Comparison of ENCODE assay signal across 36 cellular contexts in the genomic region with DNA sequence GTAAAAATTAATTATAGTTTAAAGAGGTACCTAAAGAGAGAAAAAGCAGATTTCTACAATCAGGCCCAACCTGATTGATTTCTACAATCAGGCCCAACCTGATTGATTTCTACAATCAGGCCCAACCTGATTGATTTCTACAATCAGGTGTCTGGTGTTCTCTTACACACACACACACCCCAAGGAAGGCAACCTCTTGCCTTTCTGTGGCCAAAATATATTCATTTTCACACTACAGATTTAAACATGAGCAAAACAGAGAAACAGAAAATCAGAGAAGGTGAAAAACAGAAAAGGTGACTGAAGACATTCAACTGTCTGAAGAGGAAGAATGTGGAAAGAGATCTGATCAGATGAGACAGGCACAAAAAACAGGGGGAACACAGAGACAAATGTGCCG.
"Had no signal": no experiment of that assay in that cellular context is flagged by ENCODE, and none has a peak within 500 bp of the region (broad histone marks: within the 10 kb centered on the region; RNA-seq: fewer than 3 reads in every experiment).

No MANE protein-coding gene starts in this region.

- ATAC-seq: activated naive CD8-positive, alpha-beta T cell treated with anti-CD3 and anti-CD28 coated beads, Interleukin-2, amount 50 U/mL, for 24 hours; activated T-cell treated with anti-CD3 and anti-CD28 coated beads, Interleukin-2, amount 50 U/mL, for 4 hours; PC-3; SK-N-SH treated with all-trans-retinoic acid at 6 μM for 48 hours; T-cell; T-helper 17 cell had no signal

- H3K4me1 Mint-ChIP-seq: activated B cell treated with CpG ODN at 0.5 μM for 24 hours; activated naive CD8-positive, alpha-beta T cell treated with anti-CD3 and anti-CD28 coated beads, Interleukin-2, amount 50 U/mL, for 24 hours; central memory CD8-positive, alpha-beta T cell; T-cell; T-helper 17 cell had no signal

- H3K4me3 Mint-ChIP-seq: activated B cell treated with CpG ODN at 0.5 μM for 24 hours; activated CD4-positive, alpha-beta memory T cell treated with anti-CD3 and anti-CD28 coated beads for 36 hours; activated CD4-positive, alpha-beta T cell treated with anti-CD3 and anti-CD28 coated beads, Interleukin-2, amount 10 ng/mL, durations not matched to agents 7 days and 5 days; activated naive CD4-positive, alpha-beta T cell treated with anti-CD3 and anti-CD28 coated beads, Interleukin-2, amount 10 ng/mL, durations not matched to agents 7 days and 5 days; activated naive CD8-positive, alpha-beta T cell; activated naive CD8-positive, alpha-beta T cell treated with anti-CD3 and anti-CD28 coated beads, Interleukin-2, amount 50 U/mL, for 24 hours; activated T-cell treated with anti-CD3 and anti-CD28 coated beads, Interleukin-2, amount 50 U/mL, for 4 hours; central memory CD8-positive, alpha-beta T cell; T-cell; T-helper 17 cell had no signal

- DNase-seq: activated B cell treated with CpG ODN at 0.5 μM for 24 hours; activated CD4-positive, alpha-beta memory T cell treated with anti-CD3 and anti-CD28 coated beads for 36 hours; activated CD4-positive, alpha-beta T cell treated with anti-CD3 and anti-CD28 coated beads, Interleukin-2, amount 10 ng/mL, durations not matched to agents 7 days and 5 days; activated CD4-positive, CD25-positive, alpha-beta regulatory T cell treated with anti-CD3 and anti-CD28 coated beads, Interleukin-2, amount 50 U/mL, for 72 hours; activated CD8-positive, alpha-beta memory T cell treated with anti-CD3 and anti-CD28 coated beads, Interleukin-2, amount 50 U/mL, for 4 hours; activated effector memory CD4-positive, alpha-beta T cell treated with Interleukin-2 at 50 U/mL for 16 hours; activated naive CD4-positive, alpha-beta T cell treated with anti-CD3 and anti-CD28 coated beads, Interleukin-2, amount 10 ng/mL, durations not matched to agents 7 days and 5 days; activated naive CD8-positive, alpha-beta T cell treated with anti-CD3 and anti-CD28 coated beads, Interleukin-2, amount 50 U/mL, for 24 hours; activated T-cell treated with anti-CD3 and anti-CD28 coated beads for 4 hours; activated T-cell treated with anti-CD3 and anti-CD28 coated beads, Interleukin-2, amount 50 U/mL, for 4 hours; anterior cingulate cortex; brain microvascular endothelial cell; NCI-H1092 treated with DMSO at 0.1 percent for 48 hours; NCI-H1417; NCI-H146; NCI-H187; NCI-H2029 treated with DMSO at 0.1 percent for 48 hours; NCI-H2107; NCI-H2171; NCI-H510A; NCI-H526; NCI-H748 treated with DMSO at 0.1 percent for 48 hours; NK-92 treated with Interleukin-12 subunit alpha and Interleukin-12 subunit beta, amount 100 ng/mL, for 24 hours; PC-3; Peyer's patch; RPMI8226; SHP77 treated with DMSO at 0.1 percent for 48 hours; T-cell; T-helper 17 cell; T-helper 9 cell had no signal

- H3K36me3 Mint-ChIP-seq: activated CD4-positive, alpha-beta memory T cell treated with anti-CD3 and anti-CD28 coated beads for 36 hours; activated naive CD4-positive, alpha-beta T cell treated with anti-CD3 and anti-CD28 coated beads, Interleukin-2, amount 10 ng/mL, durations not matched to agents 7 days and 5 days; activated naive CD8-positive, alpha-beta T cell; T-cell had no signal

- H3K4me1 ChIP-seq: Peyer's patch had no signal

- H3K9me3 Mint-ChIP-seq: activated B cell treated with CpG ODN at 0.5 μM for 24 hours; activated CD4-positive, alpha-beta memory T cell treated with anti-CD3 and anti-CD28 coated beads for 36 hours; activated CD4-positive, alpha-beta T cell treated with anti-CD3 and anti-CD28 coated beads, Interleukin-2, amount 10 ng/mL, durations not matched to agents 7 days and 5 days; activated naive CD4-positive, alpha-beta T cell treated with anti-CD3 and anti-CD28 coated beads, Interleukin-2, amount 10 ng/mL, durations not matched to agents 7 days and 5 days; activated naive CD8-positive, alpha-beta T cell treated with anti-CD3 and anti-CD28 coated beads, Interleukin-2, amount 50 U/mL, for 24 hours; activated T-cell treated with anti-CD3 and anti-CD28 coated beads, Interleukin-2, amount 50 U/mL, for 4 hours; central memory CD8-positive, alpha-beta T cell; T-cell had no signal

- H3K27ac ChIP-seq: brain microvascular endothelial cell, cardiac muscle cell, KMS-11, Peyer's patch, VCaP had no signal

- H3K4me3 ChIP-seq: cardiac muscle cell, Peyer's patch had no signal

- H3K27ac Mint-ChIP-seq: activated B cell treated with CpG ODN at 0.5 μM for 24 hours; activated CD4-positive, alpha-beta memory T cell treated with anti-CD3 and anti-CD28 coated beads for 36 hours; activated CD4-positive, alpha-beta T cell treated with anti-CD3 and anti-CD28 coated beads, Interleukin-2, amount 10 ng/mL, durations not matched to agents 7 days and 5 days; activated naive CD4-positive, alpha-beta T cell treated with anti-CD3 and anti-CD28 coated beads, Interleukin-2, amount 10 ng/mL, durations not matched to agents 7 days and 5 days; activated naive CD8-positive, alpha-beta T cell; activated naive CD8-positive, alpha-beta T cell treated with anti-CD3 and anti-CD28 coated beads, Interleukin-2, amount 50 U/mL, for 24 hours; T-cell; T-helper 17 cell had no signal

- H3K27me3 Mint-ChIP-seq: activated B cell treated with CpG ODN at 0.5 μM for 24 hours; activated CD4-positive, alpha-beta memory T cell treated with anti-CD3 and anti-CD28 coated beads for 36 hours; activated CD4-positive, alpha-beta T cell treated with anti-CD3 and anti-CD28 coated beads, Interleukin-2, amount 10 ng/mL, durations not matched to agents 7 days and 5 days; activated naive CD8-positive, alpha-beta T cell; activated naive CD8-positive, alpha-beta T cell treated with anti-CD3 and anti-CD28 coated beads, Interleukin-2, amount 50 U/mL, for 24 hours; central memory CD8-positive, alpha-beta T cell; T-cell had no signal

- H3K27me3 ChIP-seq: brain microvascular endothelial cell, cardiac muscle cell, Peyer's patch had no signal

- H3K9me3 ChIP-seq: Peyer's patch had no signal
